1 cellular context compared by ENCODE assay signal in the genomic region with DNA sequence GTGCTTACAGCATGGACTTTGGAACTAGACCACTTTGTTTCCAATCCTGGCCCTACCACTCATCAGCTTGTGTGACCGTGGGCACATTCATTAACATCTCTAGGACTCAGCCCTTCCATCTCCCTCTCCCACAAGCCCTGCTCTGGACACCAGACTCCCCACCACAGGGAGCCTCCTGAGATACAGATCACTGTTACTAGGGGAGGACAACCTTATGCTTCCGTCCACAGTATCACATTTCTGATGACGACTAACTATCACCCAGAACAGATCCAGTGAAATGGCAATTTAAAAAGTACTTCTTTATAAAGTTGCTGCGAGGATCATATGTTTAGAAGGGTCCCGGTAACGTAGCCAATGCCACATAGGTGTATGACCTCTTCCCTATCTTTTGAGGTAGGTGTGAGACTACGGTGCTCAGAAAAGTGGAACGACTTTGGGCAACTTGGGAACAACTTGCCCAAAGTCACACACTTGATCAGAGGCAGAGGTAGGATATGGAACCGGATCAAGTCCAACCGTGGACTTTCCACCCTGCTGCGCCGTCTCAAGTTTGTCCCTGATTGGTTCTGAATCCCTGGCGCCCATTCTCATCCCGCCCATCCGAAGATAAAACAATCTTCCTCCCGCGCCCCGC.
TF ChIP-seq lines count a peak whose summit lies in the region.

No MANE protein-coding gene starts in this region.

TF ChIP-seq in SK-N-SH treated with all-trans-retinoic acid at 6 μM for 48 hours, 23 proteins besides CTCF, POLR2A, EP300 and RAD21 (continued from another document):
- TF ChIP-seq, protein P1, sequence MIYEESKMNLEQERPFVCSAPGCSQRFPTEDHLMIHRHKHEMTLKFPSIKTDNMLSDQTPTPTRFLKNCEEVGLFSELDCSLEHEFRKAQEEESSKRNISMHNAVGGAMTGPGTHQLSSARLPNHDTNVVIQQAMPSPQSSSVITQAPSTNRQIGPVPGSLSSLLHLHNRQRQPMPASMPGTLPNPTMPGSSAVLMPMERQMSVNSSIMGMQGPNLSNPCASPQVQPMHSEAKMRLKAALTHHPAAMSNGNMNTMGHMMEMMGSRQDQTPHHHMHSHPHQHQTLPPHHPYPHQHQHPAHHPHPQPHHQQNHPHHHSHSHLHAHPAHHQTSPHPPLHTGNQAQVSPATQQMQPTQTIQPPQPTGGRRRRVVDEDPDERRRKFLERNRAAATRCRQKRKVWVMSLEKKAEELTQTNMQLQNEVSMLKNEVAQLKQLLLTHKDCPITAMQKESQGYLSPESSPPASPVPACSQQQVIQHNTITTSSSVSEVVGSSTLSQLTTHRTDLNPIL (CRISPR knock-in tag; IDR thresholded peaks at IDR 0.05; ENCODE audit: low read depth) = no peak
- TF ChIP-seq ESRRG (CRISPR knock-in tag; IDR thresholded peaks at IDR 0.05) (no peak), ZNF70 (CRISPR knock-in tag; IDR thresholded peaks at IDR 0.05) (no peak), SNAI2 (CRISPR knock-in tag; IDR thresholded peaks at IDR 0.05) (no peak)
TF ChIP-seq in SK-N-SH treated with all-trans-retinoic acid at 6 μM for 48 hours: peak in this region for 0.
